In the genomic region with DNA sequence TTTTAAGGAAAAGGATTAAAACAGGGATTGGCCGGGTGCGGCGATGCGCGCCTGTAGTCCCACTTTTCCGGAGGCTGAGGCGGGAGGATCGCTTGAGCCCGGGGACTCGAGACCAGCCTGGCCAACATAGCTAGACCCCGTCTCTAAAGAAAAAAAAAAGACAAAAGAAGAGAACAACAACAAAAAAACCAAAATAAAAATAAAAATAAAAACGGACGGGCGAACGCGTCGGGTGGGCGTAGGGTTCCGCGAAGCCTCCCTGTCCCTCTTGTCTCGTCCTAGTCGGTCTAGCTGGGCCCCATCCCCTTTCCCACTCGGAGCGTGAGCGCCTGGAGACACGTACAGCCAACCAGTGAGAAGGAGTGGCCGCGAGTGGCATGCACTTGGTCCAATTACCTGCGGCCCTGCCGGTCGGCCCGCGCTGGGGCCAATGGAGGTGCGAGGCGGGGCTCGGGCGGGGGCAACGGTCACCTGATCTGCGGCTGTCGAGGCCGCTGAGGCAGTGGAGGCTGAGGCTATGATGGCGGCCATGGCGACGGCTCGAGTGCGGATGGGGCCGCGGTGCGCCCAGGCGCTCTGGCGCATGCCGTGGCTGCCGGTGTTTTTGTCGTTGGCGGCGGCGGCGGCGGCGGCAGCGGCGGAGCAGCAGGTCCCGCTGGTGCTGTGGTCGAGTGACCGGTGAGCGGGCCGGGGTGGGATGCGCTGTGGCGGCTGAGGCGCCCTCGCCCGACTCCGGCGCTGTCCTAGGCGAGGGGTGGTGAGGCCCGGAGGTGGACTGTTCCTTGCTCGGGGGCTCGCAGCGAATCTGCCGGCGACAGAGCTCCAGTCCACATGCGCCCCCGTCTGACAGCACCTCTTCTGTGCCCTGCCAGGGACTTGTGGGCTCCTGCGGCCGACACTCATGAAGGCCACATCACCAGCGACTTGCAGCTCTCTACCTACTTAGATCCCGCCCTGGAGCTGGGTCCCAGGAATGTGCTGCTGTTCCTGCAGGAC, we compare ENCODE assay signal across 8 cellular contexts. TPM values are rescaled to one million over a fixed set of nuclear protein-coding genes. Genes with fewer than 3 reads are reported as not detected.
A peak's percentile ranks its signal among the peaks of the same experiment; 100 is the strongest.
DNase-seq lines count a peak whose midpoint lies in the region; ATAC-seq and TF ChIP-seq lines count a peak whose summit lies in the region.

A gene with protein sequence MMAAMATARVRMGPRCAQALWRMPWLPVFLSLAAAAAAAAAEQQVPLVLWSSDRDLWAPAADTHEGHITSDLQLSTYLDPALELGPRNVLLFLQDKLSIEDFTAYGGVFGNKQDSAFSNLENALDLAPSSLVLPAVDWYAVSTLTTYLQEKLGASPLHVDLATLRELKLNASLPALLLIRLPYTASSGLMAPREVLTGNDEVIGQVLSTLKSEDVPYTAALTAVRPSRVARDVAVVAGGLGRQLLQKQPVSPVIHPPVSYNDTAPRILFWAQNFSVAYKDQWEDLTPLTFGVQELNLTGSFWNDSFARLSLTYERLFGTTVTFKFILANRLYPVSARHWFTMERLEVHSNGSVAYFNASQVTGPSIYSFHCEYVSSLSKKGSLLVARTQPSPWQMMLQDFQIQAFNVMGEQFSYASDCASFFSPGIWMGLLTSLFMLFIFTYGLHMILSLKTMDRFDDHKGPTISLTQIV (plus strand): TSS at position 502 of the 996 bp plus-strand sequence. CDS start 16 bp downstream, at position 518.

- H3K27me3 Mint-ChIP-seq in CD4-positive, alpha-beta memory T cell = no peaks in the 10 kb centered on the region
- H3K27me3 Mint-ChIP-seq in memory B cell = no peaks in the 10 kb centered on the region

- peak within 1 kb of the TSS; percentile 72 to 93 (median 86) for H3K27ac Mint-ChIP-seq in CD4-positive, alpha-beta memory T cell
- peak within 1 kb of the TSS; percentile 79 for H3K27ac Mint-ChIP-seq in memory B cell

- H3K27ac ChIP-seq in CD4-positive, alpha-beta memory T cell (ENCODE audit: low read depth, low read length) = peak within 1 kb of the TSS; percentile 65
- H3K27ac ChIP-seq in HL-60 (replicated peaks) = peak within 1 kb of the TSS; percentile 76
- H3K27ac ChIP-seq in effector memory CD4-positive, alpha-beta T cell (ENCODE audit: insufficient read depth, low read length, poor library complexity, severe bottlenecking) = peak within 1 kb of the TSS; percentile 58

- H3K9me3 ChIP-seq in CD4-positive, alpha-beta memory T cell (ENCODE audit: control insufficient read depth in 1 of 2, low read length in 2 of 2) = no peaks in the 10 kb centered on the region
- no peaks in the 10 kb centered on the region for H3K9me3 ChIP-seq in effector memory CD4-positive, alpha-beta T cell (ENCODE audit: control insufficient read depth, low read length)

- CTCF ChIA-PET in CD4-positive, alpha-beta memory T cell (lab: Charles Lee; ENCODE audit: partially characterized antibody) = interaction anchor here (1.0 to 2.7 kb wide), 6 partner anchors 18 to 108 kb away, joined by 3 to 8 read pairs (median 3); partner anchors contain the start of genes RPL10 and SLC10A3
- CTCF ChIA-PET in activated CD8-positive, alpha-beta memory T cell treated with anti-CD3 and anti-CD28 coated beads for 36 hours (lab: Charles Lee) = interaction anchor here (0.6 kb wide), 1 partner anchor 305 kb away, joined by 4 read pairs; no protein-coding TSS in a partner anchor

- intact Hi-C loops in CD4-positive, alpha-beta memory T cell (cut with micrococcal nuclease) = loop anchor here (2.0 kb wide), 1 partner anchor 16 kb away; the partner anchor contains the start of gene FAM50A

- peak within 1 kb of the TSS; percentile 74 to 89 (median 84) for H3K4me3 Mint-ChIP-seq in CD4-positive, alpha-beta memory T cell
- H3K4me3 Mint-ChIP-seq in memory B cell = peak within 1 kb of the TSS; percentile 88

- ATAC-seq in GM19455 (IDR thresholded peaks at IDR 0.05; ENCODE audit: unreplicated experiment) = peak; percentile 92
- peak; percentile 97 for ATAC-seq in memory B cell (ENCODE audit: low read depth)

- peaks cover 9 to 16% of the 10 kb centered on the region in 2 donors for H3K36me3 Mint-ChIP-seq in CD4-positive, alpha-beta memory T cell
- no peaks in the 10 kb centered on the region for H3K36me3 Mint-ChIP-seq in memory B cell

- H3K4me3 ChIP-seq in CD4-positive, alpha-beta memory T cell (ENCODE audit: low read length in 2 of 2) = peak within 1 kb of the TSS; percentile 61 to 62
- H3K4me3 ChIP-seq in HL-60 (replicated peaks; ENCODE audit: insufficient read depth, low read length) = peak within 1 kb of the TSS; percentile 76
- peak within 1 kb of the TSS; percentile 52 for H3K4me3 ChIP-seq in effector memory CD4-positive, alpha-beta T cell (ENCODE audit: insufficient read depth, low read depth, low read length, poor library complexity, severe bottlenecking)

- H3K4me1 ChIP-seq in CD4-positive, alpha-beta memory T cell (ENCODE audit: insufficient read depth, low read length) = peaks cover 28% of the 10 kb centered on the region
- H3K4me1 ChIP-seq in effector memory CD4-positive, alpha-beta T cell (ENCODE audit: control insufficient read depth, insufficient read depth, low read length, poor library complexity, severe bottlenecking) = peaks cover 3% of the 10 kb centered on the region

- peaks cover 8% of the 10 kb centered on the region for H3K36me3 ChIP-seq in CD4-positive, alpha-beta memory T cell (ENCODE audit: insufficient read depth, low read length)
- peaks cover 6% of the 10 kb centered on the region for H3K36me3 ChIP-seq in effector memory CD4-positive, alpha-beta T cell (ENCODE audit: control insufficient read depth, insufficient read depth, low read length)

- no peak for TF ChIP-seq CTCF in HL-60 (IDR thresholded peaks at IDR 0.05; ENCODE audit: insufficient read depth, low read length)

- POLR2A ChIA-PET in CD4-positive, alpha-beta memory T cell (lab: Charles Lee; ENCODE audit: partially characterized antibody) = interaction anchor here (0.6 to 5.8 kb wide), 16 partner anchors 8 to 503 kb away, joined by 3 to 37 read pairs (median 5); partner anchors contain the start of genes ARHGAP4, PLXNA3, RPL10 and SLC10A3
- POLR2A ChIA-PET in activated CD8-positive, alpha-beta memory T cell treated with anti-CD3 and anti-CD28 coated beads for 36 hours (lab: Charles Lee) = interaction anchor here (0.7 to 1.3 kb wide), 4 partner anchors 17 to 90 kb away, joined by 3 to 4 read pairs (median 4); partner anchors contain the start of genes LAGE3, PLXNA3 and TAFAZZIN

- peaks cover 13 to 30% (median 23%) of the 10 kb centered on the region in 4 donors for H3K4me1 Mint-ChIP-seq in CD4-positive, alpha-beta memory T cell
- H3K4me1 Mint-ChIP-seq in memory B cell = peaks cover 12% of the 10 kb centered on the region

- peak; percentile 84 to 89 (median 89) for DNase-seq in CD4-positive, alpha-beta memory T cell
- DNase-seq in HL-60 (ENCODE audit: low read depth in 1 of 2, low spot score in 1 of 2) = peak; percentile 80 to 95
- peak; percentile 31 for DNase-seq in NK-92 (lab: John Stamatoyannopoulos, UW; ENCODE audit: unreplicated experiment)
- peak; percentile 76 to 83 (median 83) for DNase-seq in effector memory CD4-positive, alpha-beta T cell
- DNase-seq in memory B cell (ENCODE audit: low spot score in 2 of 2) = peak; percentile 61 to 74
- DNase-seq in stimulated activated CD8-positive, alpha-beta memory T cell treated with anti-CD3 and anti-CD28 coated beads, Interleukin-12 subunit alpha, Interleukin-12 subunit beta, amount 100 ng/mL, for 24 hours (ENCODE audit: extremely low read depth) = peak; percentile 63

- no peaks in the 10 kb centered on the region for H3K27me3 ChIP-seq in CD4-positive, alpha-beta memory T cell (ENCODE audit: insufficient read depth, low read length)
- no peaks in the 10 kb centered on the region for H3K27me3 ChIP-seq in HL-60 (ENCODE audit: insufficient read depth, poor library complexity, severe bottlenecking)
- no peaks in the 10 kb centered on the region for H3K27me3 ChIP-seq in effector memory CD4-positive, alpha-beta T cell (replicated peaks; ENCODE audit: control insufficient read depth, insufficient read depth, low read length, poor library complexity, severe bottlenecking)

- H3K9me3 Mint-ChIP-seq in CD4-positive, alpha-beta memory T cell = no peaks in the 10 kb centered on the region
- H3K9me3 Mint-ChIP-seq in memory B cell = no peaks in the 10 kb centered on the region

RNA-seq across cellular contexts. Expression of the gene that starts here (rescaled TPM):
- total RNA-seq in CD4-positive, alpha-beta memory T cell = 10 to 100 TPM; 60.4 to 62.6 TPM
- polyA plus RNA-seq in CD4-positive, alpha-beta memory T cell = 100 to 1,000 TPM; 114 to 149 TPM
- total RNA-seq in activated CD8-positive, alpha-beta memory T cell treated with anti-CD3 and anti-CD28 coated beads for 36 hours = 10 to 100 TPM; 38.5 to 39.6 TPM

Comparison
In these comparisons a context has a peak if more than half of its experiments do, and no peak if none do; other contexts are left out.
1. Peak in every context shown above with its lines: DNase-seq, ATAC-seq, H3K4me3 ChIP-seq and H3K27ac ChIP-seq.
2. DNase-seq: peak in every context shown above with its lines; median percentile 89 in CD4-positive, alpha-beta memory T cell; 88 in HL-60; 83 in effector memory CD4-positive, alpha-beta T cell; 68 in memory B cell; 63 in stimulated activated CD8-positive, alpha-beta memory T cell treated with anti-CD3 and anti-CD28 coated beads, Interleukin-12 subunit alpha, Interleukin-12 subunit beta, amount 100 ng/mL, for 24 hours; 31 in NK-92.